ENCODE assay signal across 1 cellular context in genomic region chr10:42690449-42691360, GRCh38.
TF ChIP-seq lines count a peak whose summit lies in the region.

No MANE protein-coding gene starts in this region.

TF ChIP-seq in HepG2, 621 proteins besides CTCF, POLR2A, EP300 and RAD21 (continued from another document):
- TF ChIP-seq, protein P1, sequence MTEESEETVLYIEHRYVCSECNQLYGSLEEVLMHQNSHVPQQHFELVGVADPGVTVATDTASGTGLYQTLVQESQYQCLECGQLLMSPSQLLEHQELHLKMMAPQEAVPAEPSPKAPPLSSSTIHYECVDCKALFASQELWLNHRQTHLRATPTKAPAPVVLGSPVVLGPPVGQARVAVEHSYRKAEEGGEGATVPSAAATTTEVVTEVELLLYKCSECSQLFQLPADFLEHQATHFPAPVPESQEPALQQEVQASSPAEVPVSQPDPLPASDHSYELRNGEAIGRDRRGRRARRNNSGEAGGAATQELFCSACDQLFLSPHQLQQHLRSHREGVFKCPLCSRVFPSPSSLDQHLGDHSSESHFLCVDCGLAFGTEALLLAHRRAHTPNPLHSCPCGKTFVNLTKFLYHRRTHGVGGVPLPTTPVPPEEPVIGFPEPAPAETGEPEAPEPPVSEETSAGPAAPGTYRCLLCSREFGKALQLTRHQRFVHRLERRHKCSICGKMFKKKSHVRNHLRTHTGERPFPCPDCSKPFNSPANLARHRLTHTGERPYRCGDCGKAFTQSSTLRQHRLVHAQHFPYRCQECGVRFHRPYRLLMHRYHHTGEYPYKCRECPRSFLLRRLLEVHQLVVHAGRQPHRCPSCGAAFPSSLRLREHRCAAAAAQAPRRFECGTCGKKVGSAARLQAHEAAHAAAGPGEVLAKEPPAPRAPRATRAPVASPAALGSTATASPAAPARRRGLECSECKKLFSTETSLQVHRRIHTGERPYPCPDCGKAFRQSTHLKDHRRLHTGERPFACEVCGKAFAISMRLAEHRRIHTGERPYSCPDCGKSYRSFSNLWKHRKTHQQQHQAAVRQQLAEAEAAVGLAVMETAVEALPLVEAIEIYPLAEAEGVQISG (CRISPR knock-in tag; IDR thresholded peaks at IDR 0.05): peak; percentile 14; the same call in 1 of the 2 replicates
- TF ChIP-seq STAG1 (CRISPR knock-in tag; IDR thresholded peaks at IDR 0.05): peak; percentile 61
